Comparison of ENCODE assay signal across 32 cellular contexts in genomic region chr7:21051865-21052264, GRCh38.
"Had no signal": no experiment of that assay in that cellular context is flagged by ENCODE, and none has a peak within 500 bp of the region (broad histone marks: within the 10 kb centered on the region; RNA-seq: fewer than 3 reads in every experiment).

No MANE protein-coding gene starts in this region.

- H3K36me3 Mint-ChIP-seq: activated CD4-positive, alpha-beta memory T cell treated with anti-CD3 and anti-CD28 coated beads for 36 hours; activated CD8-positive, alpha-beta memory T cell treated with anti-CD3 and anti-CD28 coated beads, Interleukin-2, amount 10 ng/mL, durations not matched to agents 7 days and 5 days; T-cell; WTC11 had no signal

- ATAC-seq: activated CD4-positive, alpha-beta T cell treated with anti-CD3 and anti-CD28 coated beads for 36 hours; activated CD4-positive, CD25-positive, alpha-beta regulatory T cell treated with anti-CD3 and anti-CD28 coated beads, Interleukin-2, amount 50 U/mL, for 24 hours; activated CD8-positive, alpha-beta memory T cell treated with anti-CD3 and anti-CD28 coated beads, Interleukin-2, amount 10 ng/mL, durations not matched to agents 7 days and 5 days; activated CD8-positive, alpha-beta T cell treated with anti-CD3 and anti-CD28 coated beads for 36 hours; activated CD8-positive, alpha-beta T cell treated with anti-CD3 and anti-CD28 coated beads, Interleukin-2, amount 10 ng/mL, durations not matched to agents 7 days and 5 days; T-cell; T-helper 17 cell; WTC11 had no signal

- H3K27me3 Mint-ChIP-seq: activated B cell treated with CpG ODN at 0.5 μM for 24 hours; activated CD4-positive, alpha-beta memory T cell treated with anti-CD3 and anti-CD28 coated beads, Interleukin-2, amount 10 ng/mL, durations not matched to agents 7 days and 5 days; activated CD4-positive, alpha-beta T cell treated with anti-CD3 and anti-CD28 coated beads for 36 hours; activated CD4-positive, alpha-beta T cell treated with anti-CD3 and anti-CD28 coated beads, Interleukin-2, amount 10 ng/mL, durations not matched to agents 24 days and 14 days; activated CD4-positive, alpha-beta T cell treated with anti-CD3 and anti-CD28 coated beads, Interleukin-2, amount 10 ng/mL, durations not matched to agents 7 days and 5 days; activated CD8-positive, alpha-beta memory T cell treated with anti-CD3 and anti-CD28 coated beads, Interleukin-2, amount 10 ng/mL, durations not matched to agents 7 days and 5 days; activated CD8-positive, alpha-beta T cell treated with anti-CD3 and anti-CD28 coated beads for 36 hours had no signal

- H3K36me3 ChIP-seq: WERI-Rb-1 had no signal

- H3K27ac Mint-ChIP-seq: activated B cell treated with CpG ODN at 0.5 μM for 24 hours; activated CD4-positive, alpha-beta memory T cell treated with anti-CD3 and anti-CD28 coated beads for 36 hours; activated CD4-positive, alpha-beta memory T cell treated with anti-CD3 and anti-CD28 coated beads, Interleukin-2, amount 10 ng/mL, durations not matched to agents 7 days and 5 days; activated CD4-positive, alpha-beta T cell treated with anti-CD3 and anti-CD28 coated beads for 36 hours; activated CD4-positive, alpha-beta T cell treated with anti-CD3 and anti-CD28 coated beads, Interleukin-2, amount 10 ng/mL, durations not matched to agents 24 days and 14 days; activated CD4-positive, alpha-beta T cell treated with anti-CD3 and anti-CD28 coated beads, Interleukin-2, amount 10 ng/mL, durations not matched to agents 7 days and 5 days; activated CD8-positive, alpha-beta memory T cell treated with anti-CD3 and anti-CD28 coated beads, Interleukin-2, amount 10 ng/mL, durations not matched to agents 7 days and 5 days; activated CD8-positive, alpha-beta T cell treated with anti-CD3 and anti-CD28 coated beads for 36 hours; activated CD8-positive, alpha-beta T cell treated with anti-CD3 and anti-CD28 coated beads, Interleukin-2, amount 10 ng/mL, durations not matched to agents 7 days and 5 days; T-cell; T-helper 1 cell treated with Interleukin-12 subunit alpha and Interleukin-12 subunit beta and Interleukin-4 antibody, amounts not matched to agents 30 μg/mL and 1 μg/mL, for 36 hours; T-helper 17 cell; T-helper 2 cell treated with Interferon-gamma antibody and Interleukin-4, amounts not matched to agents 5 μg/mL and 100 μg/mL, for 36 hours; WTC11 had no signal

- DNase-seq: activated B cell treated with CpG ODN at 0.5 μM for 24 hours; activated CD4-positive, alpha-beta memory T cell treated with anti-CD3 and anti-CD28 coated beads for 36 hours; activated CD4-positive, alpha-beta memory T cell treated with anti-CD3 and anti-CD28 coated beads, Interleukin-2, amount 10 ng/mL, durations not matched to agents 7 days and 5 days; activated CD4-positive, alpha-beta T cell treated with anti-CD3 and anti-CD28 coated beads for 1 hour; activated CD4-positive, alpha-beta T cell treated with anti-CD3 and anti-CD28 coated beads for 36 hours; activated CD4-positive, alpha-beta T cell treated with anti-CD3 and anti-CD28 coated beads for 4 hours; activated CD4-positive, alpha-beta T cell treated with anti-CD3 and anti-CD28 coated beads for 48 hours; activated CD4-positive, alpha-beta T cell treated with anti-CD3 and anti-CD28 coated beads, Interleukin-2, amount 10 ng/mL, durations not matched to agents 24 days and 14 days; activated CD4-positive, alpha-beta T cell treated with anti-CD3 and anti-CD28 coated beads, Interleukin-2, amount 10 ng/mL, durations not matched to agents 7 days and 5 days; activated CD4-positive, alpha-beta T cell treated with anti-CD3 and anti-CD28 coated beads, Interleukin-2, amount 50 U/mL, for 1 hour; activated CD4-positive, alpha-beta T cell treated with anti-CD3 and anti-CD28 coated beads, Interleukin-2, amount 50 U/mL, for 4 hours; activated CD4-positive, alpha-beta T cell treated with anti-CD3 and anti-CD28 coated beads, Interleukin-2, amount 50 U/mL, for 48 hours; activated CD4-positive, CD25-positive, alpha-beta regulatory T cell; activated CD4-positive, CD25-positive, alpha-beta regulatory T cell treated with anti-CD3 and anti-CD28 coated beads, Interleukin-2, amount 50 U/mL, for 72 hours; activated CD8-positive, alpha-beta memory T cell treated with anti-CD3 and anti-CD28 coated beads for 24 hours; activated CD8-positive, alpha-beta memory T cell treated with anti-CD3 and anti-CD28 coated beads, Interleukin-2, amount 10 ng/mL, durations not matched to agents 7 days and 5 days; activated CD8-positive, alpha-beta memory T cell treated with anti-CD3 and anti-CD28 coated beads, Interleukin-2, amount 50 U/mL, for 4 hours; activated CD8-positive, alpha-beta memory T cell treated with anti-CD3 and anti-CD28 coated beads, Interleukin-2, amount 50 U/mL, for 48 hours; activated CD8-positive, alpha-beta T cell treated with anti-CD3 and anti-CD28 coated beads for 36 hours; activated CD8-positive, alpha-beta T cell treated with anti-CD3 and anti-CD28 coated beads, Interleukin-2, amount 10 ng/mL, durations not matched to agents 7 days and 5 days; T-cell; T-helper 1 cell; T-helper 17 cell; T-helper 2 cell; T-helper 9 cell; T1000; WERI-Rb-1 had no signal

- H3K9me3 Mint-ChIP-seq: activated B cell treated with CpG ODN at 0.5 μM for 24 hours; activated CD4-positive, alpha-beta memory T cell treated with anti-CD3 and anti-CD28 coated beads for 36 hours; activated CD4-positive, alpha-beta memory T cell treated with anti-CD3 and anti-CD28 coated beads, Interleukin-2, amount 10 ng/mL, durations not matched to agents 7 days and 5 days; activated CD4-positive, alpha-beta T cell treated with anti-CD3 and anti-CD28 coated beads, Interleukin-2, amount 10 ng/mL, durations not matched to agents 24 days and 14 days; activated CD4-positive, alpha-beta T cell treated with anti-CD3 and anti-CD28 coated beads, Interleukin-2, amount 10 ng/mL, durations not matched to agents 7 days and 5 days; activated CD8-positive, alpha-beta T cell treated with anti-CD3 and anti-CD28 coated beads for 36 hours; T-cell; T-helper 1 cell treated with Interleukin-12 subunit alpha and Interleukin-12 subunit beta and Interleukin-4 antibody, amounts not matched to agents 30 μg/mL and 1 μg/mL, for 36 hours; T-helper 2 cell treated with Interferon-gamma antibody and Interleukin-4, amounts not matched to agents 5 μg/mL and 100 μg/mL, for 36 hours; WTC11 had no signal

- H3K4me3 Mint-ChIP-seq: activated B cell treated with CpG ODN at 0.5 μM for 24 hours; activated CD4-positive, alpha-beta memory T cell treated with anti-CD3 and anti-CD28 coated beads for 36 hours; activated CD4-positive, alpha-beta memory T cell treated with anti-CD3 and anti-CD28 coated beads, Interleukin-2, amount 10 ng/mL, durations not matched to agents 7 days and 5 days; activated CD4-positive, alpha-beta T cell treated with anti-CD3 and anti-CD28 coated beads for 36 hours; activated CD4-positive, alpha-beta T cell treated with anti-CD3 and anti-CD28 coated beads, Interleukin-2, amount 10 ng/mL, durations not matched to agents 24 days and 14 days; activated CD4-positive, alpha-beta T cell treated with anti-CD3 and anti-CD28 coated beads, Interleukin-2, amount 10 ng/mL, durations not matched to agents 7 days and 5 days; activated CD8-positive, alpha-beta memory T cell treated with anti-CD3 and anti-CD28 coated beads, Interleukin-2, amount 10 ng/mL, durations not matched to agents 7 days and 5 days; activated CD8-positive, alpha-beta T cell treated with anti-CD3 and anti-CD28 coated beads for 36 hours; activated CD8-positive, alpha-beta T cell treated with anti-CD3 and anti-CD28 coated beads, Interleukin-2, amount 10 ng/mL, durations not matched to agents 7 days and 5 days; T-cell; T-helper 1 cell treated with Interleukin-12 subunit alpha and Interleukin-12 subunit beta and Interleukin-4 antibody, amounts not matched to agents 30 μg/mL and 1 μg/mL, for 36 hours; T-helper 17 cell; T-helper 2 cell treated with Interferon-gamma antibody and Interleukin-4, amounts not matched to agents 5 μg/mL and 100 μg/mL, for 36 hours; WTC11 had no signal

- H3K27ac ChIP-seq: VCaP, WERI-Rb-1 had no signal

- H3K4me1 Mint-ChIP-seq: activated B cell treated with CpG ODN at 0.5 μM for 24 hours; activated CD4-positive, alpha-beta memory T cell treated with anti-CD3 and anti-CD28 coated beads, Interleukin-2, amount 10 ng/mL, durations not matched to agents 7 days and 5 days; activated CD4-positive, alpha-beta T cell treated with anti-CD3 and anti-CD28 coated beads for 36 hours; activated CD4-positive, alpha-beta T cell treated with anti-CD3 and anti-CD28 coated beads, Interleukin-2, amount 10 ng/mL, durations not matched to agents 24 days and 14 days; activated CD4-positive, alpha-beta T cell treated with anti-CD3 and anti-CD28 coated beads, Interleukin-2, amount 10 ng/mL, durations not matched to agents 7 days and 5 days; activated CD8-positive, alpha-beta memory T cell treated with anti-CD3 and anti-CD28 coated beads, Interleukin-2, amount 10 ng/mL, durations not matched to agents 7 days and 5 days; T-cell; T-helper 17 cell; WTC11 had no signal
